21 cellular contexts compared by ENCODE assay signal in the genomic region with DNA sequence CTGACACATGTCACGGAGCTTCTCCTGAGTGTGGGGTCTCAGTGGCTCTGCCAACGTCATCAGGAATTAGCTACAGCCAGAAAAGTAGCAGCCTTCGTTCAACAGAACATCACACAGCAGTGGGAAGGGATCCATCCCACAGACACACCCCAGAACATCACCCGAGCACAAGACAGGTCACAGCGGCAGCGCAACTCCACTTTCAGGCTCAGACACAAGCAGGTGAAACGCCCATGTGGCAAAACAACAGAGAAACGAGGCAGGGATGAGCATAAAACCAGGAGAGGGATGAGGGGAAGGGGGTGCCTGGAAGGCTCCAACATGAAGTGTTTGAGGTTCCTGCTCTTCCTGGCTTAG. TPM values are rescaled to one million over a fixed set of nuclear protein-coding genes. Genes with fewer than 3 reads are reported as not detected.
DNase-seq lines count a peak whose midpoint lies in the region; ATAC-seq and TF ChIP-seq lines count a peak whose summit lies in the region.
"Had no signal": no experiment of that assay in that cellular context is flagged by ENCODE, and none has a peak within 500 bp of the region (broad histone marks: within the 10 kb centered on the region; RNA-seq: fewer than 3 reads in every experiment).

No MANE protein-coding gene starts in this region.

- no peak overlapping the region for H4K8ac ChIP-seq in mesenchymal stem cell (ENCODE audit: low read length)

- peak overlapping the region; percentile 83 for H3K27ac ChIP-seq in caudate nucleus (ENCODE audit: low read depth, low read length)
- no peak overlapping the region for H3K27ac ChIP-seq in mesenchymal stem cell (ENCODE audit: low read length, poor library complexity, severe bottlenecking)
- H3K27ac ChIP-seq in tibial artery: no peak overlapping the region
- H3K27ac ChIP-seq: KMS-11, skin epidermis, testis had no signal

- no peak overlapping the region for H3K14ac ChIP-seq in mesenchymal stem cell (ENCODE audit: low read length in 2 of 2)

- no peak overlapping the region for H3K18ac ChIP-seq in mesenchymal stem cell (ENCODE audit: low read depth in 1 of 2, low read length in 2 of 2)

- no peak overlapping the region for H2BK12ac ChIP-seq in mesenchymal stem cell (ENCODE audit: low read length in 2 of 2)

- peaks cover 14% of the 10 kb centered on the region for H3K4me1 ChIP-seq in mesenchymal stem cell (ENCODE audit: control insufficient read depth, insufficient read depth, low read depth, low read length)
- H3K4me1 ChIP-seq in tibial artery: peaks cover 0 to 4% (median 0%) of the 10 kb centered on the region in 4 donors
- H3K4me1 ChIP-seq: testis had no signal

- H3K9ac ChIP-seq in mesenchymal stem cell (ENCODE audit: low read length): no peak overlapping the region
- H3K9ac ChIP-seq: KMS-11 had no signal

- no peak for ATAC-seq in Right ventricle myocardium superior (ENCODE audit: poor library complexity)
- ATAC-seq: activated T-cell treated with anti-CD3 and anti-CD28 coated beads, Interleukin-2, amount 50 U/mL, for 72 hours; PC-3; stimulated activated memory B cell treated with anti-CD40 and anti-IgM and Interleukin-4, amounts not matched to agents 10 μg/mL and 1 μg/mL and 100 μg/mL, for 72 hours had no signal

- H2AFZ ChIP-seq in mesenchymal stem cell (ENCODE audit: low read depth, low read length): no peak overlapping the region

- no peak overlapping the region for H3K4ac ChIP-seq in mesenchymal stem cell (ENCODE audit: low read depth in 1 of 2, low read length in 2 of 2)

- no peak overlapping the region for H4K91ac ChIP-seq in mesenchymal stem cell (ENCODE audit: low read length)

- no peak overlapping the region for H3K4me2 ChIP-seq in mesenchymal stem cell (ENCODE audit: low read length, poor library complexity, severe bottlenecking)
- H3K4me2 ChIP-seq: KMS-11 had no signal

- H2AK5ac ChIP-seq in mesenchymal stem cell (ENCODE audit: low read length, severe bottlenecking): no peak overlapping the region

- peak overlapping the region; percentile 13 for H2BK15ac ChIP-seq in mesenchymal stem cell (ENCODE audit: low read depth, poor library complexity, severe bottlenecking)

- no peaks in the 10 kb centered on the region for H3K36me3 ChIP-seq in mesenchymal stem cell (ENCODE audit: control insufficient read depth in 1 of 2, insufficient read depth in 2 of 2, low read depth in 1 of 2, low read length in 2 of 2)
- no peaks in the 10 kb centered on the region for H3K36me3 ChIP-seq in tibial artery

- DNase-seq in cardiac septum (ENCODE audit: low spot score): peak; percentile 60
- DNase-seq in Right ventricle myocardium superior: no peak
- DNase-seq in caudate nucleus (lab: John Stamatoyannopoulos, UW): peak in 13 of 61 donors; percentile 39 to 75 (median 49)
- DNase-seq in mesenchymal stem cell: no peak
- DNase-seq in tibial artery: peak; percentile 7 to 25
- DNase-seq in activated gamma-delta T cell (lab: John Stamatoyannopoulos, UW): no peak
- no peak for DNase-seq in NCI-H1048 (lab: John Stamatoyannopoulos, UW)
- DNase-seq in DMS153 treated with DMSO at 0.1 percent for 48 hours (lab: John Stamatoyannopoulos, UW; ENCODE audit: unreplicated experiment): no peak
- DNase-seq: DND-41; immature natural killer cell; NCI-H146; NCI-H510A; PC-3; stimulated activated CD4-positive, alpha-beta T cell treated with anti-CD3 and anti-CD28 coated beads, Interleukin-2, amount 100 ng/mL, for 24 hours; testis had no signal

- H3K9me3 ChIP-seq in mesenchymal stem cell (ENCODE audit: control insufficient read depth, low read length) (no peaks in the 10 kb centered on the region), tibial artery (no peaks in the 10 kb centered on the region)
- H3K9me3 ChIP-seq: testis had no signal

- intact Hi-C loops in cardiac septum (cut with DNase I) (no loop called here), Right ventricle myocardium superior (cut with DNase I) (no loop called here), tibial artery (cut with DNase I; ENCODE audit: low total_unique reads) (no loop called here)

- TF ChIP-seq CTCF in tibial artery (IDR thresholded peaks at IDR 0.05): no peak

- 84% methylated on average over 7 of the region's 8 CpGs for WGBS in mesenchymal stem cell

- peaks cover 10 to 18% of the 10 kb centered on the region in 2 experiments for H3K27me3 ChIP-seq in mesenchymal stem cell (ENCODE audit: control insufficient read depth in 1 of 2, insufficient read depth in 1 of 2, low read length in 2 of 2)
- peaks cover 0 to 10% of the 10 kb centered on the region in 2 donors for H3K27me3 ChIP-seq in tibial artery
- H3K27me3 ChIP-seq: testis had no signal

- H3K4me3 ChIP-seq in mesenchymal stem cell (ENCODE audit: insufficient read depth in 1 of 2, low read depth in 1 of 2, low read length in 2 of 2) (no peak overlapping the region), tibial artery (no peak overlapping the region)
- H3K4me3 ChIP-seq: skin epidermis, testis had no signal

- no peaks in the 10 kb centered on the region for H3K79me1 ChIP-seq in mesenchymal stem cell (replicated peaks; ENCODE audit: low read length, poor library complexity, severe bottlenecking)

- H3K23ac ChIP-seq in mesenchymal stem cell (ENCODE audit: low read length in 2 of 2): no peak overlapping the region

- no peak overlapping the region for H2BK120ac ChIP-seq in mesenchymal stem cell (ENCODE audit: low read depth, low read length)

- H2BK5ac ChIP-seq in mesenchymal stem cell (ENCODE audit: low read depth, low read length, poor library complexity, severe bottlenecking): no peak overlapping the region

RNA-seq across cellular contexts. Expression of a gene that starts 44.8 kb away (rescaled TPM):
- total RNA-seq in cardiac septum (149 TPM), Right ventricle myocardium superior (87.2 TPM)
- polyA plus RNA-seq in mesenchymal stem cell (2013, experiment 1 of 2): 0.04 TPM
- 0.12 TPM for polyA plus RNA-seq in mesenchymal stem cell (2013, experiment 2 of 2)
- total RNA-seq: epithelial cell of proximal tubule, fibroblast of villous mesenchyme had no signal
- polyA plus RNA-seq: immature natural killer cell had no signal

Comparison
In these comparisons a context has a peak if more than half of its experiments do, and no peak if none do; other contexts are left out.
1. DNase-seq: peak in cardiac septum (single experiment) and tibial artery (2 of 2); none in Right ventricle myocardium superior (single experiment), mesenchymal stem cell (single experiment), activated gamma-delta T cell (single experiment), NCI-H1048 (single experiment) and DMS153 treated with DMSO at 0.1 percent for 48 hours (single experiment).